In genomic region chr3:196667056-196667844, GRCh38 we compare ENCODE assay signal across 24 cellular contexts.
"Had no signal": no experiment of that assay in that cellular context is flagged by ENCODE, and none has a peak within 500 bp of the region (broad histone marks: within the 10 kb centered on the region; RNA-seq: fewer than 3 reads in every experiment).

No MANE protein-coding gene starts in this region.

- H3K27me3 ChIP-seq: breast epithelium, colonic mucosa, esophagus muscularis mucosa, spleen, upper lobe of left lung had no signal

- H3K4me3 ChIP-seq: breast epithelium, colonic mucosa, esophagus muscularis mucosa, spleen, upper lobe of left lung had no signal

- H3K27ac Mint-ChIP-seq: activated naive CD4-positive, alpha-beta T cell treated with anti-CD3 and anti-CD28 coated beads for 36 hours; activated naive CD8-positive, alpha-beta T cell treated with anti-CD3 and anti-CD28 coated beads, Interleukin-2, amount 10 ng/mL, durations not matched to agents 7 days and 5 days had no signal

- H3K27ac ChIP-seq: colonic mucosa, esophagus muscularis mucosa, upper lobe of left lung had no signal

- ATAC-seq: left colon had no signal

- H3K36me3 ChIP-seq: breast epithelium, colonic mucosa, esophagus muscularis mucosa had no signal

- H3K27me3 Mint-ChIP-seq: memory B cell had no signal

- H3K4me3 Mint-ChIP-seq: activated naive CD4-positive, alpha-beta T cell treated with anti-CD3 and anti-CD28 coated beads for 36 hours; activated naive CD8-positive, alpha-beta T cell treated with anti-CD3 and anti-CD28 coated beads, Interleukin-2, amount 10 ng/mL, durations not matched to agents 7 days and 5 days had no signal

- H3K4me1 ChIP-seq: breast epithelium, colonic mucosa had no signal

- H3K36me3 Mint-ChIP-seq: memory B cell had no signal

- FAIRE-seq: frontal cortex, islet of Langerhans had no signal

- DNase-seq: activated CD4-positive, alpha-beta T cell treated with anti-CD3 and anti-CD28 coated beads for 4 hours; activated CD4-positive, alpha-beta T cell treated with anti-CD3 and anti-CD28 coated beads, Interleukin-2, amount 50 U/mL, for 48 hours; activated CD4-positive, CD25-positive, alpha-beta regulatory T cell; activated effector memory CD4-positive, alpha-beta T cell treated with Interleukin-2 at 50 U/mL for 16 hours; activated naive CD4-positive, alpha-beta T cell treated with anti-CD3 and anti-CD28 coated beads for 36 hours; activated naive CD8-positive, alpha-beta T cell treated with anti-CD3 and anti-CD28 coated beads, Interleukin-2, amount 10 ng/mL, durations not matched to agents 7 days and 5 days; activated T-cell treated with anti-CD3 and anti-CD28 coated beads, Interleukin-2, amount 50 U/mL, for 48 hours; amniotic stem cell; colonic mucosa; hypothalamus; left colon; retina; spleen; stimulated activated CD4-positive, alpha-beta T cell treated with anti-CD3 and anti-CD28 coated beads, Interleukin-4, amount 100 ng/mL, for 1 hour; stimulated activated naive CD4-positive, alpha-beta T cell treated with Interleukin-2 at 50 U/mL for 16 hours; T-helper 1 cell; T1000; upper lobe of left lung had no signal

- H3K9me3 ChIP-seq: breast epithelium, colonic mucosa, esophagus muscularis mucosa, spleen, upper lobe of left lung had no signal

- H3K9me3 Mint-ChIP-seq: activated naive CD4-positive, alpha-beta T cell treated with anti-CD3 and anti-CD28 coated beads for 36 hours; activated naive CD8-positive, alpha-beta T cell treated with anti-CD3 and anti-CD28 coated beads, Interleukin-2, amount 10 ng/mL, durations not matched to agents 7 days and 5 days; memory B cell; neural crest cell had no signal
